In genomic region chr6:100454571-100455229, GRCh38 we compare ENCODE assay signal across 17 cellular contexts. TPM values are rescaled to one million over a fixed set of nuclear protein-coding genes. Genes with fewer than 3 reads are reported as not detected.
DNase-seq lines count a peak whose midpoint lies in the region; ATAC-seq and TF ChIP-seq lines count a peak whose summit lies in the region.
"Had no signal": no experiment of that assay in that cellular context is flagged by ENCODE, and none has a peak within 500 bp of the region (broad histone marks: within the 10 kb centered on the region; RNA-seq: fewer than 3 reads in every experiment).

No MANE protein-coding gene starts in this region.

- no peak for TF ChIP-seq POLR2A in erythroblast (IDR thresholded peaks at IDR 0.05; ENCODE audit: low read length)

- no peak overlapping the region for H3K4me3 ChIP-seq in hepatocyte
- H3K4me3 ChIP-seq: right atrium auricular region had no signal

- peak overlapping the region; percentile 56 for H3K4me2 ChIP-seq in hepatocyte

- CTCF ChIA-PET in activated CD8-positive, alpha-beta T cell treated with anti-CD3 and anti-CD28 coated beads, Interleukin-2, amount 10 ng/mL, durations not matched to agents 7 days and 5 days (lab: Charles Lee) = interaction anchor here (2.0 kb wide), 1 partner anchor 11 kb away, joined by 6 read pairs; no protein-coding TSS in a partner anchor
- CTCF ChIA-PET in activated CD8-positive, alpha-beta T cell treated with anti-CD3 and anti-CD28 coated beads for 36 hours (lab: Charles Lee) = interaction anchor here (0.8 kb wide), 1 partner anchor 11 kb away, joined by 5 read pairs; no protein-coding TSS in a partner anchor
- CTCF ChIA-PET in WTC11 (lab: Charles Lee) = interaction anchor here (1.2 to 2.0 kb wide), 4 partner anchors 10 to 338 kb away, joined by 3 to 9 read pairs (median 4); no protein-coding TSS in a partner anchor

- no peak for TF ChIP-seq CTCF in activated CD8-positive, alpha-beta T cell treated with anti-CD3 and anti-CD28 coated beads for 36 hours (IDR thresholded peaks at IDR 0.05)
- TF ChIP-seq CTCF in WTC11 (IDR thresholded peaks at IDR 0.05) (no peak), hepatocyte (IDR thresholded peaks at IDR 0.05; ENCODE audit: poor library complexity) (no peak)

- no peaks in the 10 kb centered on the region for H3K79me2 ChIP-seq in hepatocyte

- H3K9me3 Mint-ChIP-seq in activated CD8-positive, alpha-beta T cell treated with anti-CD3 and anti-CD28 coated beads, Interleukin-2, amount 10 ng/mL, durations not matched to agents 7 days and 5 days (ENCODE audit: insufficient read depth) = peaks cover 6% of the 10 kb centered on the region
- peaks cover 11% of the 10 kb centered on the region for H3K9me3 Mint-ChIP-seq in activated CD8-positive, alpha-beta T cell treated with anti-CD3 and anti-CD28 coated beads for 36 hours
- no peaks in the 10 kb centered on the region for H3K9me3 Mint-ChIP-seq in WTC11

- DNase-seq in activated CD8-positive, alpha-beta T cell treated with anti-CD3 and anti-CD28 coated beads, Interleukin-2, amount 10 ng/mL, durations not matched to agents 7 days and 5 days = no peak
- DNase-seq in activated CD8-positive, alpha-beta T cell treated with anti-CD3 and anti-CD28 coated beads for 36 hours = no peak
- DNase-seq in WTC11 (ENCODE audit: low spot score) = no peak
- DNase-seq in hepatocyte (ENCODE audit: low spot score) = no peak
- peak; percentile 51 for DNase-seq in renal cortical epithelial cell (ENCODE audit: low read depth)
- no peak for DNase-seq in NCI-H2029 treated with DMSO at 0.1 percent for 48 hours (lab: John Stamatoyannopoulos, UW)
- no peak for DNase-seq in erythroblast (lab: John Stamatoyannopoulos, UW)
- DNase-seq in HUDEP-2 (lab: John Stamatoyannopoulos, UW; ENCODE audit: unreplicated experiment in 76 of 76) = no peak
- DNase-seq: activated CD4-positive, alpha-beta T cell treated with anti-CD3 and anti-CD28 coated beads, Interleukin-2, amount 50 U/mL, for 1 hour; activated T-cell treated with anti-CD3 and anti-CD28 coated beads, Interleukin-2, amount 50 U/mL, for 48 hours; cerebellar nuclear complex; NCI-H226; SIG-M5 had no signal

- no peaks in the 10 kb centered on the region for H3K9me2 ChIP-seq in hepatocyte (replicated peaks; ENCODE audit: insufficient read depth)

- H3K4me3 Mint-ChIP-seq in activated CD8-positive, alpha-beta T cell treated with anti-CD3 and anti-CD28 coated beads, Interleukin-2, amount 10 ng/mL, durations not matched to agents 7 days and 5 days = no peak overlapping the region
- H3K4me3 Mint-ChIP-seq in activated CD8-positive, alpha-beta T cell treated with anti-CD3 and anti-CD28 coated beads for 36 hours = no peak overlapping the region
- H3K4me3 Mint-ChIP-seq in WTC11 = peak overlapping the region; percentile 72
- H3K4me3 Mint-ChIP-seq: memory B cell; natural killer cell treated with Interleukin-12 subunit alpha and Interleukin-12 subunit beta and Interleukin-15 and Interleukin-18, amount 100 ng/mL, for 72 hours had no signal

- H3K27ac Mint-ChIP-seq in activated CD8-positive, alpha-beta T cell treated with anti-CD3 and anti-CD28 coated beads, Interleukin-2, amount 10 ng/mL, durations not matched to agents 7 days and 5 days = peak overlapping the region; percentile 53
- no peak overlapping the region for H3K27ac Mint-ChIP-seq in activated CD8-positive, alpha-beta T cell treated with anti-CD3 and anti-CD28 coated beads for 36 hours
- H3K27ac Mint-ChIP-seq in WTC11 = no peak overlapping the region
- H3K27ac Mint-ChIP-seq: memory B cell; natural killer cell treated with Interleukin-12 subunit alpha and Interleukin-12 subunit beta and Interleukin-15 and Interleukin-18, amount 100 ng/mL, for 72 hours had no signal

- H3K4me1 Mint-ChIP-seq in activated CD8-positive, alpha-beta T cell treated with anti-CD3 and anti-CD28 coated beads, Interleukin-2, amount 10 ng/mL, durations not matched to agents 7 days and 5 days (ENCODE audit: low read depth) = no peaks in the 10 kb centered on the region
- H3K4me1 Mint-ChIP-seq in activated CD8-positive, alpha-beta T cell treated with anti-CD3 and anti-CD28 coated beads for 36 hours (ENCODE audit: low read depth) = no peaks in the 10 kb centered on the region
- H3K4me1 Mint-ChIP-seq in WTC11 = peaks cover 50% of the 10 kb centered on the region
- H3K4me1 Mint-ChIP-seq: memory B cell had no signal

- no peak overlapping the region for H3K27ac ChIP-seq in hepatocyte
- H3K27ac ChIP-seq: right atrium auricular region had no signal

- intact Hi-C loops in activated CD8-positive, alpha-beta T cell treated with anti-CD3 and anti-CD28 coated beads for 36 hours (cut with micrococcal nuclease) = no loop called here

- no peak for ATAC-seq in activated CD8-positive, alpha-beta T cell treated with anti-CD3 and anti-CD28 coated beads, Interleukin-2, amount 10 ng/mL, durations not matched to agents 7 days and 5 days
- ATAC-seq in activated CD8-positive, alpha-beta T cell treated with anti-CD3 and anti-CD28 coated beads for 36 hours = no peak
- ATAC-seq in WTC11 = no peak
- ATAC-seq: natural killer cell treated with Interleukin-12 subunit alpha and Interleukin-12 subunit beta and Interleukin-15 and Interleukin-18, amount 100 ng/mL, for 72 hours had no signal

- H3K36me3 Mint-ChIP-seq in activated CD8-positive, alpha-beta T cell treated with anti-CD3 and anti-CD28 coated beads, Interleukin-2, amount 10 ng/mL, durations not matched to agents 7 days and 5 days (ENCODE audit: low read depth) = peaks cover 18% of the 10 kb centered on the region
- H3K36me3 Mint-ChIP-seq in activated CD8-positive, alpha-beta T cell treated with anti-CD3 and anti-CD28 coated beads for 36 hours (ENCODE audit: low read depth) = peaks cover 12% of the 10 kb centered on the region
- no peaks in the 10 kb centered on the region for H3K36me3 Mint-ChIP-seq in WTC11
- H3K36me3 Mint-ChIP-seq: natural killer cell treated with Interleukin-12 subunit alpha and Interleukin-12 subunit beta and Interleukin-15 and Interleukin-18, amount 100 ng/mL, for 72 hours had no signal

- peaks cover 68% of the 10 kb centered on the region for H3K27me3 Mint-ChIP-seq in activated CD8-positive, alpha-beta T cell treated with anti-CD3 and anti-CD28 coated beads, Interleukin-2, amount 10 ng/mL, durations not matched to agents 7 days and 5 days (ENCODE audit: low read depth)
- peaks cover 62% of the 10 kb centered on the region for H3K27me3 Mint-ChIP-seq in activated CD8-positive, alpha-beta T cell treated with anti-CD3 and anti-CD28 coated beads for 36 hours
- H3K27me3 Mint-ChIP-seq in WTC11 (ENCODE audit: low read depth) = no peaks in the 10 kb centered on the region

- H2AFZ ChIP-seq in hepatocyte = no peak overlapping the region

- H3K27me3 ChIP-seq in hepatocyte = peaks cover 99% of the 10 kb centered on the region

- WGBS in hepatocyte (ENCODE audit: low lambda C conversion rate, missing lambda C conversion rate) = 20% methylated on average over 14 of the region's 14 CpGs

- H3K9me3 ChIP-seq in hepatocyte (ENCODE audit: low read depth) = no peaks in the 10 kb centered on the region

- H4K20me1 ChIP-seq in hepatocyte (ENCODE audit: insufficient read depth, poor library complexity, severe bottlenecking) = no peaks in the 10 kb centered on the region

- POLR2A ChIA-PET in activated CD8-positive, alpha-beta T cell treated with anti-CD3 and anti-CD28 coated beads, Interleukin-2, amount 10 ng/mL, durations not matched to agents 7 days and 5 days (lab: Charles Lee) = no interaction called here
- POLR2A ChIA-PET in activated CD8-positive, alpha-beta T cell treated with anti-CD3 and anti-CD28 coated beads for 36 hours (lab: Charles Lee) = no interaction called here
- POLR2A ChIA-PET in WTC11 (lab: Charles Lee) = no interaction called here

- peaks cover 7% of the 10 kb centered on the region for H3K4me1 ChIP-seq in hepatocyte (ENCODE audit: insufficient read depth)

- no peaks in the 10 kb centered on the region for H3K36me3 ChIP-seq in hepatocyte (replicated peaks; ENCODE audit: insufficient read depth, low read depth)
- H3K36me3 ChIP-seq: right atrium auricular region had no signal

TF ChIP-seq in WTC11, 78 proteins besides CTCF, POLR2A, EP300 and RAD21:
- TF ChIP-seq PRDM15 (CRISPR knock-in tag; IDR thresholded peaks at IDR 0.05) (peak; percentile 64), IRF1 (CRISPR knock-in tag; IDR thresholded peaks at IDR 0.05) (no peak)

RNA-seq across cellular contexts. Expression of gene SIM1, which starts 10.0 kb away (rescaled TPM):
- total RNA-seq in activated CD8-positive, alpha-beta T cell treated with anti-CD3 and anti-CD28 coated beads, Interleukin-2, amount 10 ng/mL, durations not matched to agents 7 days and 5 days = not detected
- total RNA-seq in activated CD8-positive, alpha-beta T cell treated with anti-CD3 and anti-CD28 coated beads for 36 hours = not detected
- 0.09 to 0.11 TPM (median 0.11 TPM) in 3 replicates for total RNA-seq in WTC11 (2021)
- 0.20 and 0.30 TPM in 2 replicates for total RNA-seq in hepatocyte
- polyA plus RNA-seq in hepatocyte = 0.88 TPM in 1 of 2 replicates, not detected in the other
- total RNA-seq in renal cortical epithelial cell = 5.6 and 30.8 TPM in 2 replicates
- total RNA-seq: frontal cortex; natural killer cell treated with Interleukin-12 subunit alpha and Interleukin-12 subunit beta and Interleukin-15 and Interleukin-18, amount 100 ng/mL, for 72 hours; right atrium auricular region had no signal
